ENCODE assay signal across 1 cellular context in the genomic region with DNA sequence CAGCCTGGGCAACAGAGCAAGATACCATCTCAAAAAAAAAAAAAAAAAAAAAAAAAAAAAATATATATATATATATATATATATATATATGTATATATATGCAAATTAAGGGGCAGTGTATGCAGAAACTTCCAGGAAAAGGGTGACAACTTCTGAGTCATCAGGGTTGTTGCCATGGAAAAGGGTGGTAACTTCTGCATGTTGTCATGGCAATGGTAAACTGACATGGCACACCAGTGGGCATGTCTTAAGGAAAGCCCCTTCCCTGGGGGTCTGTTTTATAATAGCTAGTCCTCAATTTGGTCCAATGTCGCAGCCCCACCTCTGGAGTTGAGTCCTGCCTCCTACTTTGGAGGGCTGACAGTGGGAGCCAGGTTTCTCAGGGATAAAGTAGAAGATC.
TF ChIP-seq lines count a peak whose summit lies in the region.

No MANE protein-coding gene starts in this region.

TF ChIP-seq in K562, 482 proteins besides CTCF, POLR2A, EP300 and RAD21 (continues in another document):
- TF ChIP-seq KHSRP (IDR thresholded peaks at IDR 0.05) (no peak), ZNF584 (CRISPR knock-in tag; IDR thresholded peaks at IDR 0.05; ENCODE audit: low read depth) (no peak), TBP (optimal IDR thresholded peaks at IDR 0.05; ENCODE audit: low read depth, low read length) (no peak), NFE2 (IDR thresholded peaks at IDR 0.05; ENCODE audit: low read depth) (no peak), ARID2 (IDR thresholded peaks at IDR 0.05) (no peak), JUN (IDR thresholded peaks at IDR 0.05; ENCODE audit: borderline replicate concordance, low read depth, low read length) (peak; percentile 69; the same call in 1 of the 2 replicates), JUN (CRISPR knock-in tag; IDR thresholded peaks at IDR 0.05; ENCODE audit: borderline replicate concordance) (no peak), SMARCE1 (IDR thresholded peaks at IDR 0.05) (no peak), MAFK (IDR thresholded peaks at IDR 0.05; ENCODE audit: low read length) (no peak), TCF3 (CRISPR knock-in tag; IDR thresholded peaks at IDR 0.05) (no peak), JUND (IDR thresholded peaks at IDR 0.05; ENCODE audit: borderline replicate concordance, low read depth, low read length) (peak; percentile 88), JUND (tag; IDR thresholded peaks at IDR 0.05; ENCODE audit: borderline replicate concordance, low read depth, low read length) (peak; percentile 63; the same call in 2 of the 3 replicates), TAL1 (IDR thresholded peaks at IDR 0.05) (no peak), RFX5 (IDR thresholded peaks at IDR 0.05; ENCODE audit: low read depth, low read length) (peak; percentile 80), ZBTB17 (CRISPR knock-in tag; IDR thresholded peaks at IDR 0.05) (no peak), ZNF197 (CRISPR knock-in tag; IDR thresholded peaks at IDR 0.05; ENCODE audit: low read depth) (no peak), FOXJ2 (tag; IDR thresholded peaks at IDR 0.05) (peak; percentile 47; the same call in 1 of the 2 replicates), CBX1 (IDR thresholded peaks at IDR 0.05; ENCODE audit: low read depth) (no peak), MXI1 (IDR thresholded peaks at IDR 0.05; ENCODE audit: low read depth, low read length) (peak; percentile 88), MTA1 (IDR thresholded peaks at IDR 0.05; ENCODE audit: borderline replicate concordance) (no peak), ZSCAN32 (CRISPR knock-in tag; IDR thresholded peaks at IDR 0.05) (no peak), CBFA2T2 (conservative IDR thresholded peaks at IDR 0.05) (no peak), STAT5A (IDR thresholded peaks at IDR 0.05; ENCODE audit: borderline replicate concordance, low read length) (peak; percentile 28; the same call in 1 of the 2 replicates), SRSF9 (IDR thresholded peaks at IDR 0.05; ENCODE audit: borderline replicate concordance, low read depth, low read length) (no peak), MYNN (IDR thresholded peaks at IDR 0.05) (peak; percentile 80; the same call in 1 of the 2 replicates), MYNN (CRISPR knock-in tag; IDR thresholded peaks at IDR 0.05) (no peak), BRCA1 (IDR thresholded peaks at IDR 0.05) (no peak), BRCA1 (CRISPR knock-in tag; IDR thresholded peaks at IDR 0.05) (no peak), BMI1 (IDR thresholded peaks at IDR 0.05; ENCODE audit: low read length) (peak; percentile 85), ZNF778 (CRISPR knock-in tag; IDR thresholded peaks at IDR 0.05) (no peak)
- TF ChIP-seq, protein P1, sequence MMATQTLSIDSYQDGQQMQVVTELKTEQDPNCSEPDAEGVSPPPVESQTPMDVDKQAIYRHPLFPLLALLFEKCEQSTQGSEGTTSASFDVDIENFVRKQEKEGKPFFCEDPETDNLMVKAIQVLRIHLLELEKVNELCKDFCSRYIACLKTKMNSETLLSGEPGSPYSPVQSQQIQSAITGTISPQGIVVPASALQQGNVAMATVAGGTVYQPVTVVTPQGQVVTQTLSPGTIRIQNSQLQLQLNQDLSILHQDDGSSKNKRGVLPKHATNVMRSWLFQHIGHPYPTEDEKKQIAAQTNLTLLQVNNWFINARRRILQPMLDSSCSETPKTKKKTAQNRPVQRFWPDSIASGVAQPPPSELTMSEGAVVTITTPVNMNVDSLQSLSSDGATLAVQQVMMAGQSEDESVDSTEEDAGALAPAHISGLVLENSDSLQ (IDR thresholded peaks at IDR 0.05) = peak; percentile 80
- TF ChIP-seq, protein P2, sequence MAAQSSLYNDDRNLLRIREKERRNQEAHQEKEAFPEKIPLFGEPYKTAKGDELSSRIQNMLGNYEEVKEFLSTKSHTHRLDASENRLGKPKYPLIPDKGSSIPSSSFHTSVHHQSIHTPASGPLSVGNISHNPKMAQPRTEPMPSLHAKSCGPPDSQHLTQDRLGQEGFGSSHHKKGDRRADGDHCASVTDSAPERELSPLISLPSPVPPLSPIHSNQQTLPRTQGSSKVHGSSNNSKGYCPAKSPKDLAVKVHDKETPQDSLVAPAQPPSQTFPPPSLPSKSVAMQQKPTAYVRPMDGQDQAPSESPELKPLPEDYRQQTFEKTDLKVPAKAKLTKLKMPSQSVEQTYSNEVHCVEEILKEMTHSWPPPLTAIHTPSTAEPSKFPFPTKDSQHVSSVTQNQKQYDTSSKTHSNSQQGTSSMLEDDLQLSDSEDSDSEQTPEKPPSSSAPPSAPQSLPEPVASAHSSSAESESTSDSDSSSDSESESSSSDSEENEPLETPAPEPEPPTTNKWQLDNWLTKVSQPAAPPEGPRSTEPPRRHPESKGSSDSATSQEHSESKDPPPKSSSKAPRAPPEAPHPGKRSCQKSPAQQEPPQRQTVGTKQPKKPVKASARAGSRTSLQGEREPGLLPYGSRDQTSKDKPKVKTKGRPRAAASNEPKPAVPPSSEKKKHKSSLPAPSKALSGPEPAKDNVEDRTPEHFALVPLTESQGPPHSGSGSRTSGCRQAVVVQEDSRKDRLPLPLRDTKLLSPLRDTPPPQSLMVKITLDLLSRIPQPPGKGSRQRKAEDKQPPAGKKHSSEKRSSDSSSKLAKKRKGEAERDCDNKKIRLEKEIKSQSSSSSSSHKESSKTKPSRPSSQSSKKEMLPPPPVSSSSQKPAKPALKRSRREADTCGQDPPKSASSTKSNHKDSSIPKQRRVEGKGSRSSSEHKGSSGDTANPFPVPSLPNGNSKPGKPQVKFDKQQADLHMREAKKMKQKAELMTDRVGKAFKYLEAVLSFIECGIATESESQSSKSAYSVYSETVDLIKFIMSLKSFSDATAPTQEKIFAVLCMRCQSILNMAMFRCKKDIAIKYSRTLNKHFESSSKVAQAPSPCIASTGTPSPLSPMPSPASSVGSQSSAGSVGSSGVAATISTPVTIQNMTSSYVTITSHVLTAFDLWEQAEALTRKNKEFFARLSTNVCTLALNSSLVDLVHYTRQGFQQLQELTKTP (IDR thresholded peaks at IDR 0.05; ENCODE audit: low read depth in 1 of 2, partially characterized antibody in 2 of 2) = no peak
- TF ChIP-seq, protein P3, sequence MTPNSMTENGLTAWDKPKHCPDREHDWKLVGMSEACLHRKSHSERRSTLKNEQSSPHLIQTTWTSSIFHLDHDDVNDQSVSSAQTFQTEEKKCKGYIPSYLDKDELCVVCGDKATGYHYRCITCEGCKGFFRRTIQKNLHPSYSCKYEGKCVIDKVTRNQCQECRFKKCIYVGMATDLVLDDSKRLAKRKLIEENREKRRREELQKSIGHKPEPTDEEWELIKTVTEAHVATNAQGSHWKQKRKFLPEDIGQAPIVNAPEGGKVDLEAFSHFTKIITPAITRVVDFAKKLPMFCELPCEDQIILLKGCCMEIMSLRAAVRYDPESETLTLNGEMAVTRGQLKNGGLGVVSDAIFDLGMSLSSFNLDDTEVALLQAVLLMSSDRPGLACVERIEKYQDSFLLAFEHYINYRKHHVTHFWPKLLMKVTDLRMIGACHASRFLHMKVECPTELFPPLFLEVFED (CRISPR knock-in tag; conservative IDR thresholded peaks at IDR 0.05) = no peak
- TF ChIP-seq, protein P4, sequence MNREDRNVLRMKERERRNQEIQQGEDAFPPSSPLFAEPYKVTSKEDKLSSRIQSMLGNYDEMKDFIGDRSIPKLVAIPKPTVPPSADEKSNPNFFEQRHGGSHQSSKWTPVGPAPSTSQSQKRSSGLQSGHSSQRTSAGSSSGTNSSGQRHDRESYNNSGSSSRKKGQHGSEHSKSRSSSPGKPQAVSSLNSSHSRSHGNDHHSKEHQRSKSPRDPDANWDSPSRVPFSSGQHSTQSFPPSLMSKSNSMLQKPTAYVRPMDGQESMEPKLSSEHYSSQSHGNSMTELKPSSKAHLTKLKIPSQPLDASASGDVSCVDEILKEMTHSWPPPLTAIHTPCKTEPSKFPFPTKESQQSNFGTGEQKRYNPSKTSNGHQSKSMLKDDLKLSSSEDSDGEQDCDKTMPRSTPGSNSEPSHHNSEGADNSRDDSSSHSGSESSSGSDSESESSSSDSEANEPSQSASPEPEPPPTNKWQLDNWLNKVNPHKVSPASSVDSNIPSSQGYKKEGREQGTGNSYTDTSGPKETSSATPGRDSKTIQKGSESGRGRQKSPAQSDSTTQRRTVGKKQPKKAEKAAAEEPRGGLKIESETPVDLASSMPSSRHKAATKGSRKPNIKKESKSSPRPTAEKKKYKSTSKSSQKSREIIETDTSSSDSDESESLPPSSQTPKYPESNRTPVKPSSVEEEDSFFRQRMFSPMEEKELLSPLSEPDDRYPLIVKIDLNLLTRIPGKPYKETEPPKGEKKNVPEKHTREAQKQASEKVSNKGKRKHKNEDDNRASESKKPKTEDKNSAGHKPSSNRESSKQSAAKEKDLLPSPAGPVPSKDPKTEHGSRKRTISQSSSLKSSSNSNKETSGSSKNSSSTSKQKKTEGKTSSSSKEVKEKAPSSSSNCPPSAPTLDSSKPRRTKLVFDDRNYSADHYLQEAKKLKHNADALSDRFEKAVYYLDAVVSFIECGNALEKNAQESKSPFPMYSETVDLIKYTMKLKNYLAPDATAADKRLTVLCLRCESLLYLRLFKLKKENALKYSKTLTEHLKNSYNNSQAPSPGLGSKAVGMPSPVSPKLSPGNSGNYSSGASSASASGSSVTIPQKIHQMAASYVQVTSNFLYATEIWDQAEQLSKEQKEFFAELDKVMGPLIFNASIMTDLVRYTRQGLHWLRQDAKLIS (CRISPR knock-in tag; IDR thresholded peaks at IDR 0.05) = no peak
- TF ChIP-seq, protein P5, sequence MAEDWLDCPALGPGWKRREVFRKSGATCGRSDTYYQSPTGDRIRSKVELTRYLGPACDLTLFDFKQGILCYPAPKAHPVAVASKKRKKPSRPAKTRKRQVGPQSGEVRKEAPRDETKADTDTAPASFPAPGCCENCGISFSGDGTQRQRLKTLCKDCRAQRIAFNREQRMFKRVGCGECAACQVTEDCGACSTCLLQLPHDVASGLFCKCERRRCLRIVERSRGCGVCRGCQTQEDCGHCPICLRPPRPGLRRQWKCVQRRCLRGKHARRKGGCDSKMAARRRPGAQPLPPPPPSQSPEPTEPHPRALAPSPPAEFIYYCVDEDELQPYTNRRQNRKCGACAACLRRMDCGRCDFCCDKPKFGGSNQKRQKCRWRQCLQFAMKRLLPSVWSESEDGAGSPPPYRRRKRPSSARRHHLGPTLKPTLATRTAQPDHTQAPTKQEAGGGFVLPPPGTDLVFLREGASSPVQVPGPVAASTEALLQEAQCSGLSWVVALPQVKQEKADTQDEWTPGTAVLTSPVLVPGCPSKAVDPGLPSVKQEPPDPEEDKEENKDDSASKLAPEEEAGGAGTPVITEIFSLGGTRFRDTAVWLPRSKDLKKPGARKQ (CRISPR knock-in tag; IDR thresholded peaks at IDR 0.05) = no peak
- TF ChIP-seq, protein P6, sequence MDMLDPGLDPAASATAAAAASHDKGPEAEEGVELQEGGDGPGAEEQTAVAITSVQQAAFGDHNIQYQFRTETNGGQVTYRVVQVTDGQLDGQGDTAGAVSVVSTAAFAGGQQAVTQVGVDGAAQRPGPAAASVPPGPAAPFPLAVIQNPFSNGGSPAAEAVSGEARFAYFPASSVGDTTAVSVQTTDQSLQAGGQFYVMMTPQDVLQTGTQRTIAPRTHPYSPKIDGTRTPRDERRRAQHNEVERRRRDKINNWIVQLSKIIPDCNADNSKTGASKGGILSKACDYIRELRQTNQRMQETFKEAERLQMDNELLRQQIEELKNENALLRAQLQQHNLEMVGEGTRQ (CRISPR knock-in tag; IDR thresholded peaks at IDR 0.05) = no peak
- TF ChIP-seq, protein P7, sequence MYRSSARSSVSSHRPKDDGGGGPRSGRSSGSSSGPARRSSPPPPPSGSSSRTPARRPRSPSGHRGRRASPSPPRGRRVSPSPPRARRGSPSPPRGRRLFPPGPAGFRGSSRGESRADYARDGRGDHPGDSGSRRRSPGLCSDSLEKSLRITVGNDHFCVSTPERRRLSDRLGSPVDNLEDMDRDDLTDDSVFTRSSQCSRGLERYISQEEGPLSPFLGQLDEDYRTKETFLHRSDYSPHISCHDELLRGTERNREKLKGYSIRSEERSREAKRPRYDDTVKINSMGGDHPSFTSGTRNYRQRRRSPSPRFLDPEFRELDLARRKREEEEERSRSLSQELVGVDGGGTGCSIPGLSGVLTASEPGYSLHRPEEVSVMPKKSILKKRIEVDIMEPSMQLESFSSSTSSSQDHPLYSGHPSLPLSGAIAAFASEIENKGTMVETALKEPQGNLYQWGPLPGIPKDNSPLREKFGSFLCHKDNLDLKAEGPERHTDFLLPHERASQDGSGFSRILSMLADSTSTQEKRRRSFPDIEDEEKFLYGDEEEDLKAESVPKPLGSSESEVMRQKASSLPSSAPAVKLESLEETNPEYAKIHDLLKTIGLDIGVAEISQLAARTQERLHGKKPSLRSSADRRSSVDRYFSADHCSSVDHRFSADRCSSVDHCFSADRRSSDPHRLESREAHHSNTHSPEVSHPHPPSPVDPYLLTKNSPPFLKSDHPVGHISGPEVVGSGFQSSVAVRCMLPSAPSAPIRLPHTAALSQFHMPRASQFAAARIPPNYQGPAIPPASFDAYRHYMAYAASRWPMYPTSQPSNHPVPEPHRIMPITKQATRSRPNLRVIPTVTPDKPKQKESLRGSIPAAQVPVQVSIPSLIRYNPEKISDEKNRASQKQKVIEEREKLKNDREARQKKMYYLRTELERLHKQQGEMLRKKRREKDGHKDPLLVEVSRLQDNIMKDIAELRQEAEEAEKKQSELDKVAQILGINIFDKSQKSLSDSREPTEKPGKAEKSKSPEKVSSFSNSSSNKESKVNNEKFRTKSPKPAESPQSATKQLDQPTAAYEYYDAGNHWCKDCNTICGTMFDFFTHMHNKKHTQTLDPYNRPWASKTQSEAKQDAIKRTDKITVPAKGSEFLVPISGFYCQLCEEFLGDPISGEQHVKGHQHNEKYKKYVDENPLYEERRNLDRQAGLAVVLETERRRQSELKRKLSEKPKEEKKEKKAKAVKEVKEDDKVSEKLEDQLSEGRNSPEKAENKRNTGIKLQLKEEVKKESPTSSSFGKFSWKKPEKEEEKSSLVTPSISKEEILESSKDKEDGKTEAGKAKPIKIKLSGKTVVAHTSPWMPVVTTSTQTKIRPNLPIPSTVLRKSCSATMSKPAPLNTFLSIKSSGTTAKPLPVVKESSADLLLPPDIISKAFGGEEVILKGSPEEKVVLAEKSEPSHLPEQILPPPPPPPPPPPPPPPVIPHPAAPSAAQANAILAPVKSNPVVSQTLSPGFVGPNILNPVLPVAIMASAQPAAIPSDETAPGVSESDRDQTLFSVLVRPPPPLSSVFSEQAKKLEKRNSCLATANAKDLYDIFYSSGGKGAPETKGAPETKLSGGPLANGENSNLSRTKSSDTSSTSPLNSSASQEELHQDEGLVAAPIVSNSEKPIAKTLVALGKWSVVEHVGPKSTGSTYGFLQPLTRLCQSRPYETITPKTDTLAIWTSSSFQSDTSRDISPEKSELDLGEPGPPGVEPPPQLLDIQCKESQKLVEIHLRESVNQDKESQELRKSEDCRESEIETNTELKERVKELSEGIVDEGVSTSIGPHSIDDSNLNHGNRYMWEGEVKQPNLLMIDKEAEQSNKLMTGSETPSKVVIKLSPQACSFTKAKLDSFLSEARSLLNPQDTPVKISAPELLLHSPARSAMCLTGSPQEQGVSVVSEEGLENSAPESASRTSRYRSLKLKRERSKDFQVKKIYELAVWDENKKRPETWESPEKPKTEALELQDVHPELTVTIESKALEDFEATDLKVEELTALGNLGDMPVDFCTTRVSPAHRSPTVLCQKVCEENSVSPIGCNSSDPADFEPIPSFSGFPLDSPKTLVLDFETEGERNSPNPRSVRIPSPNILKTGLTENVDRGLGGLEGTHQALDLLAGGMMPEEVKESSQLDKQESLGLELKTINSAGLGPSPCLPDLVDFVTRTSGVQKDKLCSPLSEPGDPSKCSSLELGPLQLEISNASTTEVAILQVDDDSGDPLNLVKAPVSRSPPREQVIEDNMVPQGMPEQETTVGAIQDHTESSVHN (IDR thresholded peaks at IDR 0.05; ENCODE audit: borderline replicate concordance in 1 of 2, low read depth in 1 of 2) = no peak
